16 cellular contexts compared by ENCODE assay signal in genomic region chr22:19117111-19117512, GRCh38. TPM values are rescaled to one million over a fixed set of nuclear protein-coding genes. Genes with fewer than 3 reads are reported as not detected.
DNase-seq lines count a peak whose midpoint lies in the region; ATAC-seq and TF ChIP-seq lines count a peak whose summit lies in the region.
"Had no signal": no experiment of that assay in that cellular context is flagged by ENCODE, and none has a peak within 500 bp of the region (broad histone marks: within the 10 kb centered on the region; RNA-seq: fewer than 3 reads in every experiment).

No MANE protein-coding gene starts in this region.

- DNase-seq in CD4-positive, CD25-positive, alpha-beta regulatory T cell, result peak in 1 of 3 donors; percentile 33
- DNase-seq in DMS53 treated with DMSO at 0.1 percent for 48 hours (lab: John Stamatoyannopoulos, UW; ENCODE audit: unreplicated experiment) (peak; percentile 47), Peyer's patch (peak in 2 of 3 donors; percentile 57 to 65)
- no peak for DNase-seq in naive thymus-derived CD4-positive, alpha-beta T cell
- DNase-seq: activated CD4-positive, alpha-beta T cell treated with anti-CD3 and anti-CD28 coated beads, Interleukin-2, amount 50 U/mL, for 4 hours; activated naive CD4-positive, alpha-beta T cell treated with Interleukin-2 at 50 U/mL for 16 hours; Calu3; head of caudate nucleus; naive B cell; RPMI8226; stomach had no signal

- H3K36me3 Mint-ChIP-seq in CD4-positive, CD25-positive, alpha-beta regulatory T cell, result peaks cover 28% of the 10 kb centered on the region
- H3K36me3 Mint-ChIP-seq in naive thymus-derived CD4-positive, alpha-beta T cell, result peaks cover 0 to 9% (median 5%) of the 10 kb centered on the region in 5 donors
- H3K36me3 Mint-ChIP-seq: naive B cell had no signal

- H3K27me3 ChIP-seq in CD4-positive, CD25-positive, alpha-beta regulatory T cell (ENCODE audit: control insufficient read depth, insufficient read depth, low read length), result no peaks in the 10 kb centered on the region
- no peaks in the 10 kb centered on the region for H3K27me3 ChIP-seq in Peyer's patch
- no peaks in the 10 kb centered on the region for H3K27me3 ChIP-seq in naive thymus-derived CD4-positive, alpha-beta T cell (ENCODE audit: control insufficient read depth in 2 of 2, insufficient read depth in 2 of 2, low read length in 2 of 2)
- H3K27me3 ChIP-seq: stomach had no signal

- peak overlapping the region; percentile 17 to 93 (median 82) for H3K4me3 Mint-ChIP-seq in CD4-positive, CD25-positive, alpha-beta regulatory T cell
- peak overlapping the region; percentile 4 to 93 (median 46) for H3K4me3 Mint-ChIP-seq in naive thymus-derived CD4-positive, alpha-beta T cell

- CTCF ChIA-PET in naive thymus-derived CD4-positive, alpha-beta T cell (lab: Charles Lee), result no interaction called here

- H3K27ac Mint-ChIP-seq in CD4-positive, CD25-positive, alpha-beta regulatory T cell, result peak overlapping the region in 2 of 3 donors; percentile 73 to 95
- peak overlapping the region in 8 of 9 donors; percentile 23 to 87 (median 68) for H3K27ac Mint-ChIP-seq in naive thymus-derived CD4-positive, alpha-beta T cell

- no peaks in the 10 kb centered on the region for H3K9me3 ChIP-seq in CD4-positive, CD25-positive, alpha-beta regulatory T cell (ENCODE audit: control insufficient read depth in 2 of 2, low read length in 2 of 2)
- H3K9me3 ChIP-seq in Peyer's patch, result no peaks in the 10 kb centered on the region
- H3K9me3 ChIP-seq in naive thymus-derived CD4-positive, alpha-beta T cell (ENCODE audit: control insufficient read depth in 2 of 3, low read length in 3 of 3), result no peaks in the 10 kb centered on the region
- H3K9me3 ChIP-seq: stomach had no signal

- peaks cover 28% of the 10 kb centered on the region for H3K36me3 ChIP-seq in CD4-positive, CD25-positive, alpha-beta regulatory T cell (ENCODE audit: control insufficient read depth, insufficient read depth, low read length)
- H3K36me3 ChIP-seq in Peyer's patch, result no peaks in the 10 kb centered on the region
- H3K36me3 ChIP-seq in naive thymus-derived CD4-positive, alpha-beta T cell (ENCODE audit: control insufficient read depth in 2 of 3, insufficient read depth in 3 of 3, low read length in 3 of 3), result peaks cover 0 to 11% (median 0%) of the 10 kb centered on the region in 3 experiments

- ATAC-seq in CD4-positive, CD25-positive, alpha-beta regulatory T cell (ENCODE audit: low read depth in 2 of 2), result no peak
- ATAC-seq in naive thymus-derived CD4-positive, alpha-beta T cell, result no peak
- ATAC-seq in GM21528 (IDR thresholded peaks at IDR 0.05; ENCODE audit: low FRiP score, unreplicated experiment), result no peak
- ATAC-seq in HG03095 (IDR thresholded peaks at IDR 0.05; ENCODE audit: unreplicated experiment), result no peak
- ATAC-seq in HG02885 (IDR thresholded peaks at IDR 0.05; ENCODE audit: poor library complexity, unreplicated experiment), result no peak
- ATAC-seq: sciatic nerve had no signal

- H3K4me3 ChIP-seq in CD4-positive, CD25-positive, alpha-beta regulatory T cell (ENCODE audit: low read depth, low read length), result peak overlapping the region; percentile 60
- H3K4me3 ChIP-seq in Peyer's patch, result no peak overlapping the region
- H3K4me3 ChIP-seq in naive thymus-derived CD4-positive, alpha-beta T cell (ENCODE audit: low read length), result no peak overlapping the region
- H3K4me3 ChIP-seq: stomach had no signal

- H3K27me3 Mint-ChIP-seq in CD4-positive, CD25-positive, alpha-beta regulatory T cell, result no peaks in the 10 kb centered on the region
- H3K27me3 Mint-ChIP-seq in naive thymus-derived CD4-positive, alpha-beta T cell, result no peaks in the 10 kb centered on the region
- H3K27me3 Mint-ChIP-seq: central memory CD8-positive, alpha-beta T cell; naive B cell had no signal

- no peak for TF ChIP-seq CTCF in Peyer's patch (IDR thresholded peaks at IDR 0.05)

- TF ChIP-seq POLR2A in Peyer's patch (IDR thresholded peaks at IDR 0.05), result no peak

- no peak overlapping the region for H3K27ac ChIP-seq in CD4-positive, CD25-positive, alpha-beta regulatory T cell (ENCODE audit: insufficient read depth, low read length, poor library complexity, severe bottlenecking)
- H3K27ac ChIP-seq in Peyer's patch, result peak overlapping the region in 1 of 4 donors; percentile 25
- H3K27ac ChIP-seq in naive thymus-derived CD4-positive, alpha-beta T cell (ENCODE audit: low read depth, low read length), result no peak overlapping the region
- H3K27ac ChIP-seq: stomach had no signal

- peaks cover 82% of the 10 kb centered on the region for H3K4me1 ChIP-seq in CD4-positive, CD25-positive, alpha-beta regulatory T cell (ENCODE audit: control insufficient read depth, insufficient read depth, low read length, poor library complexity, severe bottlenecking)
- H3K4me1 ChIP-seq in Peyer's patch, result peaks cover 0 to 47% (median 35%) of the 10 kb centered on the region in 4 donors
- H3K4me1 ChIP-seq in naive thymus-derived CD4-positive, alpha-beta T cell (ENCODE audit: control insufficient read depth in 2 of 2, insufficient read depth in 2 of 2, low read length in 2 of 2), result peaks cover 52 to 66% of the 10 kb centered on the region in 2 donors

- POLR2A ChIA-PET in naive thymus-derived CD4-positive, alpha-beta T cell (lab: Charles Lee), result no interaction called here

- no peaks in the 10 kb centered on the region for H3K9me3 Mint-ChIP-seq in CD4-positive, CD25-positive, alpha-beta regulatory T cell
- H3K9me3 Mint-ChIP-seq in naive thymus-derived CD4-positive, alpha-beta T cell, result no peaks in the 10 kb centered on the region
- H3K9me3 Mint-ChIP-seq: central memory CD8-positive, alpha-beta T cell; naive B cell had no signal

- intact Hi-C loops in naive thymus-derived CD4-positive, alpha-beta T cell (cut with micrococcal nuclease), result no loop called here

- H3K4me1 Mint-ChIP-seq in CD4-positive, CD25-positive, alpha-beta regulatory T cell, result peaks cover 11 to 86% (median 58%) of the 10 kb centered on the region in 4 donors
- peaks cover 53 to 92% (median 80%) of the 10 kb centered on the region in 7 donors for H3K4me1 Mint-ChIP-seq in naive thymus-derived CD4-positive, alpha-beta T cell

RNA-seq across cellular contexts. Expression of gene DGCR2, which starts 5.1 kb away (rescaled TPM):
- total RNA-seq in CD4-positive, CD25-positive, alpha-beta regulatory T cell, result 58.4 TPM
- 10 to 100 TPM; 51.8 to 75.2 (median 57.2) TPM for polyA plus RNA-seq in CD4-positive, CD25-positive, alpha-beta regulatory T cell
- total RNA-seq in Peyer's patch, result 100 to 1,000 TPM in 1 of 4 donors, 10 to 100 TPM in 3; 49.5 to 101 (median 92.1) TPM
- total RNA-seq in naive thymus-derived CD4-positive, alpha-beta T cell, result 10 to 100 TPM; 38.8 to 79.1 (median 50.4) TPM
- 10 to 100 TPM; 46.2 to 81.9 TPM for polyA plus RNA-seq in naive thymus-derived CD4-positive, alpha-beta T cell

RNA-seq across cellular contexts. Expression of gene TSSK2, which starts 14.0 kb away (rescaled TPM):
- total RNA-seq in CD4-positive, CD25-positive, alpha-beta regulatory T cell, result not detected
- not detected for polyA plus RNA-seq in CD4-positive, CD25-positive, alpha-beta regulatory T cell
- total RNA-seq in Peyer's patch, result under 1 TPM in 1 of 4 donors, not detected in 3; 0.85 TPM
- total RNA-seq in naive thymus-derived CD4-positive, alpha-beta T cell, result under 1 TPM in 1 of 5 experiments, not detected in 4; 0.42 TPM
- not detected for polyA plus RNA-seq in naive thymus-derived CD4-positive, alpha-beta T cell
- total RNA-seq: Calu3, sciatic nerve, stomach had no signal

RNA-seq across cellular contexts. Expression of gene ESS2, which starts 27.3 kb away (rescaled TPM):
- 47.3 TPM for total RNA-seq in CD4-positive, CD25-positive, alpha-beta regulatory T cell
- polyA plus RNA-seq in CD4-positive, CD25-positive, alpha-beta regulatory T cell, result 10 to 100 TPM in 3 of 4 donors, 1 to 10 TPM in 1; 10.0 to 12.5 (median 11.2) TPM
- 10 to 100 TPM; 10.1 to 36.3 (median 14.3) TPM for total RNA-seq in Peyer's patch
- total RNA-seq in naive thymus-derived CD4-positive, alpha-beta T cell, result 10 to 100 TPM; 18.3 to 51.6 (median 20.6) TPM
- polyA plus RNA-seq in naive thymus-derived CD4-positive, alpha-beta T cell, result 10 to 100 TPM in 1 of 2 donors, 1 to 10 TPM in 1; 8.4 to 13.9 TPM

RNA-seq across cellular contexts. Expression of gene GSC2, which starts 33.0 kb away (rescaled TPM):
- total RNA-seq in CD4-positive, CD25-positive, alpha-beta regulatory T cell, result not detected
- polyA plus RNA-seq in CD4-positive, CD25-positive, alpha-beta regulatory T cell, result not detected
- not detected for total RNA-seq in Peyer's patch
- total RNA-seq in naive thymus-derived CD4-positive, alpha-beta T cell, result not detected
- polyA plus RNA-seq in naive thymus-derived CD4-positive, alpha-beta T cell, result not detected
- total RNA-seq: Calu3, sciatic nerve, stomach had no signal
- polyA plus RNA-seq: stomach had no signal

Comparison
In these comparisons a context has a peak if more than half of its experiments do, and no peak if none do; other contexts are left out.
1. DNase-seq: peak in DMS53 treated with DMSO at 0.1 percent for 48 hours (single experiment) and Peyer's patch (2 of 3); none in naive thymus-derived CD4-positive, alpha-beta T cell (0 of 9).